In the genomic region with DNA sequence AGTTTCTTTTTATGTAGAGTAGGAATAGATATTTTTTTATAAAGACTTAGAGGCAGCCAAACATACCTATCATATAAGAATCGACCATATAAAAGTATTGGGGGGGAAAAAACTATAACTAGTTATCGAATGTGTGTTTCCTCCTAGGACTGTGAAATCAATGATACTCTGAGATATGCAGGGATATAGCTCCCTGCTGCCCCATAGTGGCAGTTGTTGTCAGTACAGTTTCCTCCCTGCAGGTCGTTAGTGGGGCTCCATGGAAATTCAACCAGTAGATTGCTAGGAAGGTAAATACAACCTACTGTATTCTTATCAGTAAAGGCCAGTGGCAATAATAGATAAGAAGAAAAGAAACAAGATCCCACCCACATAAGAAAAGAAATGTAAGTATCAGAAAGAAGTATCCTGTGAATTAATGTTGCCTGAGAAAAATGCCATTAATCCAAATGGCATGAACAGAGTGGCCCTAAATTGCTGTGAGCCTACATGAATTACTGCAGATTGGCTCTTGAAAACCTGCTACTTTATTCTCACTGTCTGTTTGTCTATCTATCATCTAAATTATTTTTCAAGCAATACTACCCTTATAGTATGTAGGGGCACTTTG, we compare ENCODE assay signal across 9 cellular contexts.
A peak's percentile ranks its signal among the peaks of the same experiment; 100 is the strongest.
DNase-seq lines count a peak whose midpoint lies in the region; ATAC-seq and TF ChIP-seq lines count a peak whose summit lies in the region.
"Had no signal": no experiment of that assay in that cellular context is flagged by ENCODE, and none has a peak within 500 bp of the region (broad histone marks: within the 10 kb centered on the region; RNA-seq: fewer than 3 reads in every experiment).

No MANE protein-coding gene starts in this region.

- ATAC-seq in GM18508 (IDR thresholded peaks at IDR 0.05; ENCODE audit: insufficient read depth, unreplicated experiment) (peak; percentile 95), HG02840 (IDR thresholded peaks at IDR 0.05; ENCODE audit: low FRiP score, unreplicated experiment) (peak; percentile 84)
- ATAC-seq in stimulated activated naive B cell treated with anti-CD40 and anti-IgM and Interleukin-4, amounts not matched to agents 10 μg/mL and 1 μg/mL and 100 μg/mL, for 72 hours (replicated peaks) = peak; percentile 56 to 61

- H3K9me3 Mint-ChIP-seq in stimulated activated naive B cell treated with anti-CD40 and anti-IgM and Interleukin-4, amounts not matched to agents 10 μg/mL and 1 μg/mL and 100 μg/mL, for 72 hours = peaks cover 3 to 4% of the 10 kb centered on the region in 2 donors

- H3K27ac ChIP-seq in right atrium auricular region = no peak overlapping the region
- no peak overlapping the region for H3K27ac ChIP-seq in effector memory CD4-positive, alpha-beta T cell (ENCODE audit: insufficient read depth, low read length, poor library complexity, severe bottlenecking)

- H3K27me3 ChIP-seq in BJ (ENCODE audit: control insufficient read depth, insufficient read depth, low read length) = no peaks in the 10 kb centered on the region
- H3K27me3 ChIP-seq in right atrium auricular region = no peaks in the 10 kb centered on the region
- H3K27me3 ChIP-seq in effector memory CD4-positive, alpha-beta T cell (replicated peaks; ENCODE audit: control insufficient read depth, insufficient read depth, low read length, poor library complexity, severe bottlenecking) = no peaks in the 10 kb centered on the region

- no peak overlapping the region for H3K4me3 Mint-ChIP-seq in stimulated activated naive B cell treated with anti-CD40 and anti-IgM and Interleukin-4, amounts not matched to agents 10 μg/mL and 1 μg/mL and 100 μg/mL, for 72 hours

- DNase-seq in BJ (ENCODE audit: low read depth) (no peak), NCI-H1048 (lab: John Stamatoyannopoulos, UW) (peak; percentile 12), activated T-cell treated with anti-CD3 and anti-CD28 coated beads for 4 hours (peak; percentile 3), right atrium auricular region (ENCODE audit: low spot score) (no peak)
- DNase-seq in stimulated activated naive B cell treated with anti-CD40 and anti-IgM and Interleukin-4, amounts not matched to agents 10 μg/mL and 1 μg/mL and 100 μg/mL, for 72 hours = peak; percentile 7
- DNase-seq in effector memory CD4-positive, alpha-beta T cell = no peak

- H3K36me3 Mint-ChIP-seq in stimulated activated naive B cell treated with anti-CD40 and anti-IgM and Interleukin-4, amounts not matched to agents 10 μg/mL and 1 μg/mL and 100 μg/mL, for 72 hours = no peaks in the 10 kb centered on the region

- H3K4me1 ChIP-seq in right atrium auricular region = no peaks in the 10 kb centered on the region
- no peaks in the 10 kb centered on the region for H3K4me1 ChIP-seq in effector memory CD4-positive, alpha-beta T cell (ENCODE audit: control insufficient read depth, insufficient read depth, low read length, poor library complexity, severe bottlenecking)

- H3K27me3 Mint-ChIP-seq in stimulated activated naive B cell treated with anti-CD40 and anti-IgM and Interleukin-4, amounts not matched to agents 10 μg/mL and 1 μg/mL and 100 μg/mL, for 72 hours = peaks cover 0 to 8% of the 10 kb centered on the region in 2 donors

- H3K27ac Mint-ChIP-seq in stimulated activated naive B cell treated with anti-CD40 and anti-IgM and Interleukin-4, amounts not matched to agents 10 μg/mL and 1 μg/mL and 100 μg/mL, for 72 hours = no peak overlapping the region

- H3K4me1 Mint-ChIP-seq in stimulated activated naive B cell treated with anti-CD40 and anti-IgM and Interleukin-4, amounts not matched to agents 10 μg/mL and 1 μg/mL and 100 μg/mL, for 72 hours = no peaks in the 10 kb centered on the region

- peak; percentile 83 for TF ChIP-seq CTCF in BJ (IDR thresholded peaks at IDR 0.05; ENCODE audit: insufficient read depth, low read depth, low read length)
- peak; percentile 13 to 60 for TF ChIP-seq CTCF in right atrium auricular region (IDR thresholded peaks at IDR 0.05)

- H3K36me3 ChIP-seq in BJ (ENCODE audit: control insufficient read depth, insufficient read depth, low read length) = no peaks in the 10 kb centered on the region
- H3K36me3 ChIP-seq in right atrium auricular region = no peaks in the 10 kb centered on the region
- no peaks in the 10 kb centered on the region for H3K36me3 ChIP-seq in effector memory CD4-positive, alpha-beta T cell (ENCODE audit: control insufficient read depth, insufficient read depth, low read length)

- peaks cover 0 to 4% of the 10 kb centered on the region in 2 donors for H3K9me3 ChIP-seq in right atrium auricular region
- H3K9me3 ChIP-seq in effector memory CD4-positive, alpha-beta T cell (ENCODE audit: control insufficient read depth, low read length) = no peaks in the 10 kb centered on the region

- CTCF ChIA-PET in BJ (lab: Yijun Ruan, JAX) = interaction anchor here (0.6 to 2.1 kb wide), 19 partner anchors 9 to 308 kb away, joined by 3 to 19 read pairs (median 4); partner anchors contain the start of gene FBN2

- no peak overlapping the region for H3K4me3 ChIP-seq in BJ (ENCODE audit: low read depth, low read length)
- no peak overlapping the region for H3K4me3 ChIP-seq in right atrium auricular region
- no peak overlapping the region for H3K4me3 ChIP-seq in effector memory CD4-positive, alpha-beta T cell (ENCODE audit: insufficient read depth, low read depth, low read length, poor library complexity, severe bottlenecking)
- H3K4me3 ChIP-seq: SK-N-MC had no signal

- POLR2A ChIA-PET in BJ (lab: Charles Lee) = no interaction called here

Comparison
In these comparisons a context has a peak if more than half of its experiments do, and no peak if none do; other contexts are left out.
1. DNase-seq: peak in NCI-H1048 (single experiment), activated T-cell treated with anti-CD3 and anti-CD28 coated beads for 4 hours (single experiment) and stimulated activated naive B cell treated with anti-CD40 and anti-IgM and Interleukin-4, amounts not matched to agents 10 μg/mL and 1 μg/mL and 100 μg/mL, for 72 hours (single experiment); none in BJ (single experiment), right atrium auricular region (single experiment) and effector memory CD4-positive, alpha-beta T cell (0 of 3).
2. Peak in every context shown above with its lines, with median percentiles within 50 percentile points of each other: ATAC-seq.